In the genomic region with DNA sequence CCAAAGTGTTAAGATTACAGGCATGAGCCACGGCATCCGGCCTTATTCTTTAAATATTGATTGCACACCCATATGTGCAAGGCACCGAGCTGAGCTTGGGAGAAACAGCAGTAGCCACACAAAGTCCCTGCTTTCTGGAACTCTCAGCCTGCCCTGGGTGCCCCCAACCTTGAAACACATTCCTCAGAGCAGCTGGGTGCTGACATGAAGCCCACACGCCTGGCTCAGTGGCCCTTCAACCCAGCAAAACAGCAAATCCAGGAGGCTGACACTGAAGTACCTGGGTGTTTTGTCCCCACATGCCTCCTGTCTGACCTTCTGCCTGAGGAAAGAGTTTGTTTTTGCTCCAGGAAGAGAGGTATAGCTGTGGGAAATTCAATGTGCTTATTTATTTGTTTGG, we compare ENCODE assay signal across 25 cellular contexts. TPM values are rescaled to one million over a fixed set of nuclear protein-coding genes. Genes with fewer than 3 reads are reported as not detected.
"Had no signal": no experiment of that assay in that cellular context is flagged by ENCODE, and none has a peak within 500 bp of the region (broad histone marks: within the 10 kb centered on the region; RNA-seq: fewer than 3 reads in every experiment).

No MANE protein-coding gene starts in this region.

- H3K4me1 ChIP-seq: esophagus muscularis mucosa, heart right ventricle, parathyroid adenoma, prostate gland, spleen, tibial artery, upper lobe of right lung had no signal

- H3K36me3 ChIP-seq: esophagus muscularis mucosa, gastrocnemius medialis, heart right ventricle, prostate gland, spleen, tibial artery, upper lobe of right lung had no signal

- H3K27ac ChIP-seq: epithelial cell of prostate, esophagus muscularis mucosa, gastrocnemius medialis, heart right ventricle, parathyroid adenoma, prostate gland, spleen, tibial artery, upper lobe of right lung had no signal

- H2AFZ ChIP-seq: parathyroid adenoma had no signal

- H3K9me3 ChIP-seq: esophagus muscularis mucosa, gastrocnemius medialis, heart right ventricle, mucosa of descending colon, prostate gland, spleen, tibial artery, upper lobe of right lung had no signal

- FAIRE-seq: colon had no signal

- ATAC-seq: effector memory CD8-positive, alpha-beta T cell; gastrocnemius medialis; heart right ventricle; left cardiac atrium; mucosa of descending colon; naive thymus-derived CD8-positive, alpha-beta T cell; sciatic nerve; stimulated activated memory B cell treated with anti-CD40 and anti-IgM and Interleukin-4, amounts not matched to agents 10 μg/mL and 1 μg/mL and 100 μg/mL, for 72 hours; upper lobe of right lung had no signal

- H3K9ac ChIP-seq: parathyroid adenoma had no signal

- DNase-seq: cerebellar nuclear complex; effector memory CD8-positive, alpha-beta T cell; gastrocnemius medialis; heart right ventricle; hypothalamus; islet precursor cell; left cardiac atrium; mucosa of descending colon; naive thymus-derived CD8-positive, alpha-beta T cell; spleen; stimulated activated CD4-positive, alpha-beta T cell treated with anti-CD3 and anti-CD28 coated beads, Interleukin-15, amount 100 ng/mL, for 24 hours; stimulated activated CD4-positive, alpha-beta T cell treated with anti-CD3 and anti-CD28 coated beads, Interleukin-1b, Interleukin-23, amount 100 ng/mL, for 48 hours; stimulated activated CD4-positive, alpha-beta T cell treated with anti-CD3 and anti-CD28 coated beads, Interleukin-4, amount 100 ng/mL, for 24 hours; tibial artery; upper lobe of right lung had no signal

- H3K79me2 ChIP-seq: parathyroid adenoma had no signal

- H3K27me3 ChIP-seq: esophagus muscularis mucosa, gastrocnemius medialis, heart right ventricle, spleen, tibial artery, upper lobe of right lung had no signal

- H3K4me3 ChIP-seq: esophagus muscularis mucosa, gastrocnemius medialis, heart right ventricle, mucosa of descending colon, prostate gland, spleen, tibial artery, upper lobe of right lung had no signal

RNA-seq across cellular contexts. Expression of gene ARSI, which starts 41.3 kb away (rescaled TPM):
- total RNA-seq: gastrocnemius medialis; lung microvascular endothelial cell; naive thymus-derived CD8-positive, alpha-beta T cell had no signal
- polyA plus RNA-seq: naive thymus-derived CD8-positive, alpha-beta T cell; neural cell had no signal

RNA-seq across cellular contexts. Expression of gene CAMK2A, which starts 54.4 kb away (rescaled TPM):
- total RNA-seq: lung microvascular endothelial cell; naive thymus-derived CD8-positive, alpha-beta T cell had no signal
- polyA plus RNA-seq: liver; naive thymus-derived CD8-positive, alpha-beta T cell had no signal
